ENCODE assay signal across 1 cellular context in genomic region chr2:160387558-160388262, GRCh38.
TF ChIP-seq lines count a peak whose summit lies in the region.

No MANE protein-coding gene starts in this region.

TF ChIP-seq in GM23338, 12 proteins besides CTCF, POLR2A, EP300 and RAD21 (continued from another document):
- TF ChIP-seq, protein P1, sequence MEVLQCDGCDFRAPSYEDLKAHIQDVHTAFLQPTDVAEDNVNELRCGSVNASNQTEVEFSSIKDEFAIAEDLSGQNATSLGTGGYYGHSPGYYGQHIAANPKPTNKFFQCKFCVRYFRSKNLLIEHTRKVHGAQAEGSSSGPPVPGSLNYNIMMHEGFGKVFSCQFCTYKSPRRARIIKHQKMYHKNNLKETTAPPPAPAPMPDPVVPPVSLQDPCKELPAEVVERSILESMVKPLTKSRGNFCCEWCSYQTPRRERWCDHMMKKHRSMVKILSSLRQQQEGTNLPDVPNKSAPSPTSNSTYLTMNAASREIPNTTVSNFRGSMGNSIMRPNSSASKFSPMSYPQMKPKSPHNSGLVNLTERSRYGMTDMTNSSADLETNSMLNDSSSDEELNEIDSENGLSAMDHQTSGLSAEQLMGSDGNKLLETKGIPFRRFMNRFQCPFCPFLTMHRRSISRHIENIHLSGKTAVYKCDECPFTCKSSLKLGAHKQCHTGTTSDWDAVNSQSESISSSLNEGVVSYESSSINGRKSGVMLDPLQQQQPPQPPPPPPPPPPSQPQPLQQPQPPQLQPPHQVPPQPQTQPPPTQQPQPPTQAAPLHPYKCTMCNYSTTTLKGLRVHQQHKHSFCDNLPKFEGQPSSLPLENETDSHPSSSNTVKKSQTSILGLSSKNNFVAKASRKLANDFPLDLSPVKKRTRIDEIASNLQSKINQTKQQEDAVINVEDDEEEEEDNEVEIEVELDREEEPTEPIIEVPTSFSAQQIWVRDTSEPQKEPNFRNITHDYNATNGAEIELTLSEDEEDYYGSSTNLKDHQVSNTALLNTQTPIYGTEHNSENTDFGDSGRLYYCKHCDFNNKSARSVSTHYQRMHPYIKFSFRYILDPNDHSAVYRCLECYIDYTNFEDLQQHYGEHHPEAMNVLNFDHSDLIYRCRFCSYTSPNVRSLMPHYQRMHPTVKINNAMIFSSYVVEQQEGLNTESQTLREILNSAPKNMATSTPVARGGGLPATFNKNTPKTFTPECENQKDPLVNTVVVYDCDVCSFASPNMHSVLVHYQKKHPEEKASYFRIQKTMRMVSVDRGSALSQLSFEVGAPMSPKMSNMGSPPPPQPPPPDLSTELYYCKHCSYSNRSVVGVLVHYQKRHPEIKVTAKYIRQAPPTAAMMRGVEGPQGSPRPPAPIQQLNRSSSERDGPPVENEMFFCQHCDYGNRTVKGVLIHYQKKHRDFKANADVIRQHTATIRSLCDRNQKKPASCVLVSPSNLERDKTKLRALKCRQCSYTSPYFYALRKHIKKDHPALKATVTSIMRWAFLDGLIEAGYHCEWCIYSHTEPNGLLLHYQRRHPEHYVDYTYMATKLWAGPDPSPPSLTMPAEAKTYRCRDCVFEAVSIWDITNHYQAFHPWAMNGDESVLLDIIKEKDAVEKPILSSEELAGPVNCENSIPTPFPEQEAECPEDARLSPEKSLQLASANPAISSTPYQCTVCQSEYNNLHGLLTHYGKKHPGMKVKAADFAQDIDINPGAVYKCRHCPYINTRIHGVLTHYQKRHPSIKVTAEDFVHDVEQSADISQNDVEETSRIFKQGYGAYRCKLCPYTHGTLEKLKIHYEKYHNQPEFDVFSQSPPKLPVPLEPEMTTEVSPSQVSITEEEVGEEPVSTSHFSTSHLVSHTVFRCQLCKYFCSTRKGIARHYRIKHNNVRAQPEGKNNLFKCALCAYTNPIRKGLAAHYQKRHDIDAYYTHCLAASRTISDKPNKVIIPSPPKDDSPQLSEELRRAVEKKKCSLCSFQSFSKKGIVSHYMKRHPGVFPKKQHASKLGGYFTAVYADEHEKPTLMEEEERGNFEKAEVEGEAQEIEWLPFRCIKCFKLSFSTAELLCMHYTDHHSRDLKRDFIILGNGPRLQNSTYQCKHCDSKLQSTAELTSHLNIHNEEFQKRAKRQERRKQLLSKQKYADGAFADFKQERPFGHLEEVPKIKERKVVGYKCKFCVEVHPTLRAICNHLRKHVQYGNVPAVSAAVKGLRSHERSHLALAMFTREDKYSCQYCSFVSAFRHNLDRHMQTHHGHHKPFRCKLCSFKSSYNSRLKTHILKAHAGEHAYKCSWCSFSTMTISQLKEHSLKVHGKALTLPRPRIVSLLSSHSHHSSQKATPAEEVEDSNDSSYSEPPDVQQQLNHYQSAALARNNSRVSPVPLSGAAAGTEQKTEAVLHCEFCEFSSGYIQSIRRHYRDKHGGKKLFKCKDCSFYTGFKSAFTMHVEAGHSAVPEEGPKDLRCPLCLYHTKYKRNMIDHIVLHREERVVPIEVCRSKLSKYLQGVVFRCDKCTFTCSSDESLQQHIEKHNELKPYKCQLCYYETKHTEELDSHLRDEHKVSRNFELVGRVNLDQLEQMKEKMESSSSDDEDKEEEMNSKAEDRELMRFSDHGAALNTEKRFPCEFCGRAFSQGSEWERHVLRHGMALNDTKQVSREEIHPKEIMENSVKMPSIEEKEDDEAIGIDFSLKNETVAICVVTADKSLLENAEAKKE (CRISPR knock-in tag; IDR thresholded peaks at IDR 0.05) = no peak
- TF ChIP-seq EZH2phosphoT487 (IDR thresholded peaks at IDR 0.05; ENCODE audit: unreplicated experiment) (no peak), EZH2 (IDR thresholded peaks at IDR 0.05; ENCODE audit: low read depth, unreplicated experiment) (no peak), JUNB (IDR thresholded peaks at IDR 0.05; ENCODE audit: unreplicated experiment) (no peak), NANOG (IDR thresholded peaks at IDR 0.05; ENCODE audit: borderline replicate concordance) (no peak), ZNF114 (CRISPR knock-in tag; IDR thresholded peaks at IDR 0.05) (no peak), CREB1 (CRISPR knock-in tag; IDR thresholded peaks at IDR 0.05; ENCODE audit: low read depth) (no peak), STAT1 (IDR thresholded peaks at IDR 0.05; ENCODE audit: unreplicated experiment) (no peak), POLR2AphosphoS5 (IDR thresholded peaks at IDR 0.05; ENCODE audit: low read depth) (no peak)
- TF ChIP-seq, protein P2, sequence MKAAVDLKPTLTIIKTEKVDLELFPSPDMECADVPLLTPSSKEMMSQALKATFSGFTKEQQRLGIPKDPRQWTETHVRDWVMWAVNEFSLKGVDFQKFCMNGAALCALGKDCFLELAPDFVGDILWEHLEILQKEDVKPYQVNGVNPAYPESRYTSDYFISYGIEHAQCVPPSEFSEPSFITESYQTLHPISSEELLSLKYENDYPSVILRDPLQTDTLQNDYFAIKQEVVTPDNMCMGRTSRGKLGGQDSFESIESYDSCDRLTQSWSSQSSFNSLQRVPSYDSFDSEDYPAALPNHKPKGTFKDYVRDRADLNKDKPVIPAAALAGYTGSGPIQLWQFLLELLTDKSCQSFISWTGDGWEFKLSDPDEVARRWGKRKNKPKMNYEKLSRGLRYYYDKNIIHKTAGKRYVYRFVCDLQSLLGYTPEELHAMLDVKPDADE (IDR thresholded peaks at IDR 0.05) = no peak
